In the genomic region with DNA sequence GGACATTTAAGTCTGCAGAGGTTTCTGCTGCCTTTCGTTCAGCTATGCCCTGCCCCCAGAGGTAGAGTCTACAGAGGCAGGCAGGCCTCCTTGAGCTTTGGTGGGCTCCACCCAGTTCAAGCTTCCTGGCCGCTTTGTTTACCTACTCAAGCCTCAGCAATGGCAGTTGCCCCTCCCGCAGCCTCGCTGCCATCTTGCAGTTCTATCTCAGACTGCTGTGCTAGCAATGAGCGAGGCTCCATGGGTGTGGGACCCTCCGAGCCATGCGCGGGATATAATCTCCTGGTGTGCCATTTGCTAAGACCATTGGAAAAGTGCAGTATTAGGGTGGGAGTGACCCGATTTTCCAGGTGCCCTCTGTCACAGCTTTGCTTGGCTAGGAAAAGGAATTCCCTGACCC, we compare ENCODE assay signal across 2 cellular contexts. TPM values are rescaled to one million over a fixed set of nuclear protein-coding genes. Genes with fewer than 3 reads are reported as not detected.
"Had no signal": no experiment of that assay in that cellular context is flagged by ENCODE, and none has a peak within 500 bp of the region (broad histone marks: within the 10 kb centered on the region; RNA-seq: fewer than 3 reads in every experiment).

No MANE protein-coding gene starts in this region.

RNA-seq across cellular contexts. Expression of a gene that starts 26.8 kb away (rescaled TPM):
- total RNA-seq: G401, GM12878 had no signal
